13 cellular contexts compared by ENCODE assay signal in the genomic region with DNA sequence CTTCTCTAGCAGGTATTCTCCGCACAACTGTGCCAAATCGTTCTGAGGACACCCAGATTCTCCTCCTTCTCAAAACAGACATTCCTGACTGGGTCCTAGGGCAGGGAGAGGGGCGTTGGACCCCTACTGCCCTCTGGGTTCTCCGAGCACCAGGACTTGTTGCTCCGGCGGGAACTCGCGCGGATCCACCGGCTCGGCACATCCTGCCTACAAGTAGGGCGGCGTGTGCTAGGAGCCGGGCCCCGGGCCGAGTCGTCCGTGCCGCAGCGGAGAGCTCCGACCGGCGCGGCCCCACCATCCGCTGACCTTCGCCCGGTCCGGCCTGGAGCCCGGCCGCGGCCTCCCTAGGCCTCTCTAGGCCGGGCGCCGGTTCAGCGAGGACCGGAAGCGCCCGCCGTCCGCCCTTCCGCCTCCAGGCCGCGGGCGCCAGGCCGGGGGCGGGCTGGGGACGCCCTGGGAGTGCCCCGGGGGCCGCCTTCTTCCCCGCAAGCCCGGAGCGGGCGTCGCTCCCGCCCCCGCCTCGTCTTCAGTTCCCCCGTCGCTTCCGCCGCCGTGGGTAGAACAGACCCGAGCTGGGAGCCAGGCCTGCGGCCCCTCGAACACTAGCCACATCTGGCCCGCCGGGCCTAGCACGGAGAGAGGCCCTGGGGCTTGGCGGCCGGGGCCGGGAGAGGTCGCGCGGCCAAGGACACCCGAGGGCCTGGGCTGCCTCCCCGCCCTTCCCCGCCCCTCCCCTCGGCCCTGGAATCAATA. TPM values are rescaled to one million over a fixed set of nuclear protein-coding genes. Genes with fewer than 3 reads are reported as not detected.
A peak's percentile ranks its signal among the peaks of the same experiment; 100 is the strongest.
DNase-seq lines count a peak whose midpoint lies in the region; ATAC-seq and TF ChIP-seq lines count a peak whose summit lies in the region.
"Had no signal": no experiment of that assay in that cellular context is flagged by ENCODE, and none has a peak within 500 bp of the region (broad histone marks: within the 10 kb centered on the region; RNA-seq: fewer than 3 reads in every experiment).

No MANE protein-coding gene starts in this region.

- no peak for DNase-seq in CD8-positive, alpha-beta T cell
- DNase-seq in activated naive CD8-positive, alpha-beta T cell treated with anti-CD3 and anti-CD28 coated beads for 36 hours = peak; percentile 12
- no peak for DNase-seq in osteoblast (ENCODE audit: insufficient read length, low spot score, missing footprints)
- DNase-seq in KBM-7 = no peak
- DNase-seq in stimulated activated naive CD4-positive, alpha-beta T cell (lab: John Stamatoyannopoulos, UW) = no peak
- DNase-seq: effector memory CD4-positive, alpha-beta T cell; NCI-H1048 had no signal

- no peaks in the 10 kb centered on the region for H3K36me3 Mint-ChIP-seq in CD8-positive, alpha-beta T cell
- peaks cover 15% of the 10 kb centered on the region for H3K36me3 Mint-ChIP-seq in activated naive CD8-positive, alpha-beta T cell treated with anti-CD3 and anti-CD28 coated beads for 36 hours

- H3K27ac ChIP-seq in CD8-positive, alpha-beta T cell (ENCODE audit: low read depth, low read length) = no peak overlapping the region
- H3K27ac ChIP-seq in iPS-18a (ENCODE audit: low read length) = no peak overlapping the region
- no peak overlapping the region for H3K27ac ChIP-seq in osteoblast (ENCODE audit: low read depth, low read length)
- H3K27ac ChIP-seq: BLaER1 treated with 17β-estradiol and CSF1 and Interleukin-3, amounts not matched to agents 10 nM and 100 nM had no signal

- H3K36me3 ChIP-seq in CD8-positive, alpha-beta T cell (ENCODE audit: insufficient read depth, low read length) = no peaks in the 10 kb centered on the region
- H3K36me3 ChIP-seq in iPS-18a (ENCODE audit: control insufficient read depth, low read depth, low read length) (no peaks in the 10 kb centered on the region), osteoblast (ENCODE audit: insufficient read depth, low read length) (no peaks in the 10 kb centered on the region)
- H3K36me3 ChIP-seq: BLaER1 treated with 17β-estradiol and CSF1 and Interleukin-3, amounts not matched to agents 10 nM and 100 nM had no signal

- H3K27me3 ChIP-seq in CD8-positive, alpha-beta T cell (ENCODE audit: insufficient read depth, low read length) = peaks cover 48% of the 10 kb centered on the region
- peaks cover 87% of the 10 kb centered on the region for H3K27me3 ChIP-seq in iPS-18a (ENCODE audit: control insufficient read depth, insufficient read depth, low read length)
- H3K27me3 ChIP-seq in osteoblast (ENCODE audit: insufficient read depth, low read length) = peaks cover 65% of the 10 kb centered on the region

- peaks cover 14% of the 10 kb centered on the region for H3K4me1 ChIP-seq in CD8-positive, alpha-beta T cell (ENCODE audit: insufficient read depth, low read length)
- H3K4me1 ChIP-seq in iPS-18a (ENCODE audit: control insufficient read depth, low read depth, low read length) = peaks cover 34% of the 10 kb centered on the region
- H3K4me1 ChIP-seq in osteoblast (ENCODE audit: insufficient read depth, low read length) = no peaks in the 10 kb centered on the region

- intact Hi-C loops in CD8-positive, alpha-beta T cell (cut with DNase I, micrococcal nuclease) = no loop called here

- TF ChIP-seq CTCF in CD8-positive, alpha-beta T cell (IDR thresholded peaks at IDR 0.05) = no peak
- no peak for TF ChIP-seq CTCF in osteoblast (IDR thresholded peaks at IDR 0.05; ENCODE audit: extremely low read depth, low read depth, low read length)

- no peaks in the 10 kb centered on the region for H3K9me3 ChIP-seq in CD8-positive, alpha-beta T cell (ENCODE audit: low read length)
- H3K9me3 ChIP-seq in iPS-18a (ENCODE audit: control insufficient read depth, low read depth, low read length) (no peaks in the 10 kb centered on the region), osteoblast (ENCODE audit: low read depth, low read length) (no peaks in the 10 kb centered on the region)

- no peak overlapping the region for H3K4me3 ChIP-seq in CD8-positive, alpha-beta T cell (ENCODE audit: low read depth, low read length)
- peak overlapping the region; percentile 50 for H3K4me3 ChIP-seq in iPS-18a (ENCODE audit: low read length)
- H3K4me3 ChIP-seq in osteoblast (ENCODE audit: insufficient read depth, low read length) = peak overlapping the region; percentile 16
- H3K4me3 ChIP-seq: GM12878 had no signal

- no peak overlapping the region for H2AFZ ChIP-seq in osteoblast (ENCODE audit: low read length)

- peak overlapping the region; percentile 32 for H3K9ac ChIP-seq in iPS-18a (ENCODE audit: low read length)
- H3K9ac ChIP-seq: BLaER1 treated with 17β-estradiol and CSF1 and Interleukin-3, amounts not matched to agents 10 nM and 100 nM had no signal

- peaks cover 4% of the 10 kb centered on the region for H3K9me3 Mint-ChIP-seq in CD8-positive, alpha-beta T cell
- H3K9me3 Mint-ChIP-seq in activated naive CD8-positive, alpha-beta T cell treated with anti-CD3 and anti-CD28 coated beads for 36 hours = peaks cover 12% of the 10 kb centered on the region

- CTCF ChIA-PET in CD8-positive, alpha-beta T cell (lab: Charles Lee) = no interaction called here

- H4K20me1 ChIP-seq in osteoblast (ENCODE audit: insufficient read depth, low read length) = no peaks in the 10 kb centered on the region

- no peak overlapping the region for H3K27ac Mint-ChIP-seq in CD8-positive, alpha-beta T cell
- H3K27ac Mint-ChIP-seq in activated naive CD8-positive, alpha-beta T cell treated with anti-CD3 and anti-CD28 coated beads for 36 hours = no peak overlapping the region
- H3K27ac Mint-ChIP-seq: activated T-helper 1 cell treated with anti-CD3 and anti-CD28 coated beads, Interleukin-12 subunit alpha, Interleukin-12 subunit beta, Interleukin-2, Interleukin-4 antibody, amounts not matched to agents 30 ng/mL and 10 ng/mL and 1 ng/mL, durations not matched to agents 14 hours and 24 hours and 36 hours had no signal

- in situ Hi-C loops in KBM-7 (cut with MboI; ENCODE audit: low pct_unique_long_range_greater_than_20kb, low sequenced_read_pairs) = loop anchor here (25.0 kb wide), 2 partner anchors 565 to 665 kb away; no protein-coding TSS in a partner anchor

- POLR2A ChIA-PET in CD8-positive, alpha-beta T cell (lab: Charles Lee) = no interaction called here

- peaks cover 18% of the 10 kb centered on the region for H3K4me1 Mint-ChIP-seq in CD8-positive, alpha-beta T cell (ENCODE audit: low read depth)
- peaks cover 16% of the 10 kb centered on the region for H3K4me1 Mint-ChIP-seq in activated naive CD8-positive, alpha-beta T cell treated with anti-CD3 and anti-CD28 coated beads for 36 hours

- H3K27me3 Mint-ChIP-seq in CD8-positive, alpha-beta T cell (ENCODE audit: low read depth) = peaks cover 72% of the 10 kb centered on the region
- peaks cover 84% of the 10 kb centered on the region for H3K27me3 Mint-ChIP-seq in activated naive CD8-positive, alpha-beta T cell treated with anti-CD3 and anti-CD28 coated beads for 36 hours

- peak overlapping the region; percentile 37 for H3K4me3 Mint-ChIP-seq in CD8-positive, alpha-beta T cell
- no peak overlapping the region for H3K4me3 Mint-ChIP-seq in activated naive CD8-positive, alpha-beta T cell treated with anti-CD3 and anti-CD28 coated beads for 36 hours
- H3K4me3 Mint-ChIP-seq: activated T-helper 1 cell treated with anti-CD3 and anti-CD28 coated beads, Interleukin-12 subunit alpha, Interleukin-12 subunit beta, Interleukin-2, Interleukin-4 antibody, amounts not matched to agents 30 ng/mL and 10 ng/mL and 1 ng/mL, durations not matched to agents 14 hours and 24 hours and 36 hours had no signal

- H3K79me2 ChIP-seq in osteoblast (ENCODE audit: insufficient read depth, low read length) = no peaks in the 10 kb centered on the region

- no peak for ATAC-seq in CD8-positive, alpha-beta T cell
- ATAC-seq in GM21737 (IDR thresholded peaks at IDR 0.05; ENCODE audit: unreplicated experiment) = no peak
- ATAC-seq in HG03039 (IDR thresholded peaks at IDR 0.05; ENCODE audit: unreplicated experiment) = no peak
- ATAC-seq: GM12878 had no signal

- no peak overlapping the region for H3K4me2 ChIP-seq in osteoblast (ENCODE audit: insufficient read depth, low read length)
- H3K4me2 ChIP-seq: BLaER1 treated with 17β-estradiol and CSF1 and Interleukin-3, amounts not matched to agents 10 nM and 100 nM had no signal

RNA-seq across cellular contexts. Expression of gene ONECUT2, which starts 7.6 kb away (rescaled TPM):
- total RNA-seq in CD8-positive, alpha-beta T cell = not detected
- total RNA-seq in activated naive CD8-positive, alpha-beta T cell treated with anti-CD3 and anti-CD28 coated beads for 36 hours = not detected
- under 0.01 TPM in 1 of 2 replicates, not detected in the other for total RNA-seq in osteoblast
